ENCODE assay signal across 10 cellular contexts in genomic region chr3:188468672-188469071, GRCh38.
DNase-seq lines count a peak whose midpoint lies in the region.
"Had no signal": no experiment of that assay in that cellular context is flagged by ENCODE, and none has a peak within 500 bp of the region (broad histone marks: within the 10 kb centered on the region; RNA-seq: fewer than 3 reads in every experiment).

No MANE protein-coding gene starts in this region.

- peak overlapping the region; percentile 41 for H3K27ac ChIP-seq in temporal lobe (ENCODE audit: low read depth, low read length)

- peak; percentile 24 for DNase-seq in NCI-H128 (lab: John Stamatoyannopoulos, UW; ENCODE audit: unreplicated experiment)
- peak; percentile 62 for DNase-seq in amniotic epithelial cell (ENCODE audit: low read depth)
- DNase-seq in kidney glomerular epithelial cell (lab: John Stamatoyannopoulos, UW): peak; percentile 65
- no peak for DNase-seq in COLO829 (ENCODE audit: low spot score)
- no peak for DNase-seq in activated CD8-positive, alpha-beta memory T cell treated with anti-CD3 and anti-CD28 coated beads, Interleukin-2, amount 50 U/mL, for 4 hours
- no peak for DNase-seq in GM03348 (ENCODE audit: low spot score)
- DNase-seq in SW 1271 (lab: John Stamatoyannopoulos, UW): no peak
- DNase-seq: activated CD8-positive, alpha-beta T cell treated with anti-CD3 and anti-CD28 coated beads for 36 hours; cerebellar nuclear complex had no signal

Comparison
In these comparisons a context has a peak if more than half of its experiments do, and no peak if none do; other contexts are left out.
1. DNase-seq: peak in NCI-H128 (single experiment), amniotic epithelial cell (single experiment) and kidney glomerular epithelial cell (single experiment); none in COLO829 (single experiment), activated CD8-positive, alpha-beta memory T cell treated with anti-CD3 and anti-CD28 coated beads, Interleukin-2, amount 50 U/mL, for 4 hours (single experiment), GM03348 (single experiment) and SW 1271 (0 of 2).